13 cellular contexts compared by ENCODE assay signal in genomic region chr2:1836321-1836860, GRCh38.
A peak's percentile ranks its signal among the peaks of the same experiment; 100 is the strongest.
DNase-seq lines count a peak whose midpoint lies in the region; ATAC-seq and TF ChIP-seq lines count a peak whose summit lies in the region.
"Had no signal": no experiment of that assay in that cellular context is flagged by ENCODE, and none has a peak within 500 bp of the region (broad histone marks: within the 10 kb centered on the region; RNA-seq: fewer than 3 reads in every experiment).

No MANE protein-coding gene starts in this region.

- H3K27me3 Mint-ChIP-seq in endothelial cell (ENCODE audit: unreplicated experiment) (peaks cover 6% of the 10 kb centered on the region), progenitor cell of endocrine pancreas (peaks cover 33% of the 10 kb centered on the region)

- H3K4me3 Mint-ChIP-seq in endothelial cell (ENCODE audit: unreplicated experiment) (peak overlapping the region; percentile 29), progenitor cell of endocrine pancreas (ENCODE audit: low read depth) (no peak overlapping the region)
- H3K4me3 Mint-ChIP-seq: CD14-positive monocyte; CD8-positive, alpha-beta T cell; IgD-negative memory B cell had no signal

- H3K27ac Mint-ChIP-seq in endothelial cell (ENCODE audit: unreplicated experiment) (no peak overlapping the region), progenitor cell of endocrine pancreas (peak overlapping the region; percentile 6)
- H3K27ac Mint-ChIP-seq: CD14-positive monocyte; CD8-positive, alpha-beta T cell; IgD-negative memory B cell had no signal

- H3K9me3 Mint-ChIP-seq in endothelial cell (ENCODE audit: unreplicated experiment) (no peaks in the 10 kb centered on the region), progenitor cell of endocrine pancreas (ENCODE audit: low read depth) (no peaks in the 10 kb centered on the region)
- H3K9me3 Mint-ChIP-seq: CD8-positive, alpha-beta T cell; IgD-negative memory B cell had no signal

- peak overlapping the region; percentile 77; the same call in 1 of the 2 replicates for H3K27ac ChIP-seq in VCaP
- H3K27ac ChIP-seq: A549 had no signal

- TF ChIP-seq CTCF in VCaP (conservative IDR thresholded peaks at IDR 0.05) = no peak
- no peak for TF ChIP-seq CTCF in endothelial cell (IDR thresholded peaks at IDR 0.05; ENCODE audit: unreplicated experiment)
- no peak for TF ChIP-seq CTCF in progenitor cell of endocrine pancreas (IDR thresholded peaks at IDR 0.05; ENCODE audit: unreplicated experiment)

- H3K36me3 Mint-ChIP-seq in endothelial cell (ENCODE audit: low read depth, unreplicated experiment) (peaks cover 12% of the 10 kb centered on the region), progenitor cell of endocrine pancreas (ENCODE audit: insufficient read depth) (no peaks in the 10 kb centered on the region)
- H3K36me3 Mint-ChIP-seq: CD14-positive monocyte; CD8-positive, alpha-beta T cell had no signal

- DNase-seq in endothelial cell (ENCODE audit: low spot score) = no peak
- no peak for DNase-seq in progenitor cell of endocrine pancreas (ENCODE audit: low spot score, unreplicated experiment)
- no peak for DNase-seq in SW 1271 (lab: John Stamatoyannopoulos, UW)
- DNase-seq in activated CD8-positive, alpha-beta memory T cell treated with anti-CD3 and anti-CD28 coated beads for 24 hours = no peak
- DNase-seq: CD8-positive, alpha-beta T cell; DND-41; GDM1 had no signal

- peaks cover 9% of the 10 kb centered on the region for H3K4me1 Mint-ChIP-seq in endothelial cell (ENCODE audit: unreplicated experiment)
- peaks cover 4% of the 10 kb centered on the region for H3K4me1 Mint-ChIP-seq in progenitor cell of endocrine pancreas (ENCODE audit: low read depth)
- H3K4me1 Mint-ChIP-seq: CD14-positive monocyte, IgD-negative memory B cell had no signal

- no peak for ATAC-seq in GM21423 (IDR thresholded peaks at IDR 0.05; ENCODE audit: unreplicated experiment)
- ATAC-seq: CD8-positive, alpha-beta T cell; HCT116 had no signal
